Comparison of ENCODE assay signal across 8 cellular contexts in the genomic region with DNA sequence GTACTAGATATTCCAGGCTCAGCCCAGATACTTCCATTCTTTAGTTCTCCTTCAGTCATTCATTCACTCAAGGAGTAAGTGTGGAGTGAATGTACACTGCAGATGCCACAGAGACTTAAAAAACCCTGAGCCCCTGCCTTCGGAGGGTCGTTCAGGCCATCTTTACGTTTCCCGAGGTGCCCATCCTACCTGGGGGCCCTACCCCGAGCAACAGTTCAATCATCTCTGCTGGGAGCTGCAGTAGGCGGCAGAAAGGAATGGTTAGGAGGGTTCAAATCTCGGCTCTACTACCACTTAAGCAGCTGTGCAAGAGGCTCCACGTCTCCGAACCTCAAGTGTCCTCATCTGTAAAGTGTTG. TPM values are rescaled to one million over a fixed set of nuclear protein-coding genes. Genes with fewer than 3 reads are reported as not detected.
DNase-seq lines count a peak whose midpoint lies in the region; ATAC-seq and TF ChIP-seq lines count a peak whose summit lies in the region.

No MANE protein-coding gene starts in this region.

- H3K4me1 ChIP-seq in mesodermal cell (ENCODE audit: control insufficient read depth, insufficient read depth, low read length, poor library complexity, severe bottlenecking) = no peaks in the 10 kb centered on the region

- no peak for DNase-seq in stimulated activated naive CD8-positive, alpha-beta T cell treated with anti-CD3 and anti-CD28 coated beads, Interleukin-15, Interleukin-2, amounts not matched to agents 100 U/mL and 50 U/mL, for 24 hours
- DNase-seq in MCF 10A (ENCODE audit: unreplicated experiment) (no peak), cerebellum (ENCODE audit: low spot score) (no peak)

- H3K36me3 Mint-ChIP-seq in stimulated activated naive CD8-positive, alpha-beta T cell treated with anti-CD3 and anti-CD28 coated beads, Interleukin-15, Interleukin-2, amounts not matched to agents 100 ng/mL and 50 ng/mL, for 24 hours (ENCODE audit: low read depth) = peaks cover 8% of the 10 kb centered on the region
- H3K36me3 Mint-ChIP-seq in MCF 10A (ENCODE audit: insufficient read depth, unreplicated experiment) = peaks cover 33% of the 10 kb centered on the region

- peaks cover 25% of the 10 kb centered on the region for H3K4me1 Mint-ChIP-seq in stimulated activated naive CD8-positive, alpha-beta T cell treated with anti-CD3 and anti-CD28 coated beads, Interleukin-15, Interleukin-2, amounts not matched to agents 100 ng/mL and 50 ng/mL, for 24 hours (ENCODE audit: low read depth)
- H3K4me1 Mint-ChIP-seq in MCF 10A (ENCODE audit: insufficient read depth, unreplicated experiment) = peaks cover 6% of the 10 kb centered on the region

- H3K4me3 ChIP-seq in mesodermal cell (ENCODE audit: extremely low read depth, insufficient read depth, low read length, poor library complexity, severe bottlenecking) = peak overlapping the region; percentile 81

- intact Hi-C loops in MCF 10A (cut with micrococcal nuclease) = no loop called here

- no peaks in the 10 kb centered on the region for H3K9me3 Mint-ChIP-seq in stimulated activated naive CD8-positive, alpha-beta T cell treated with anti-CD3 and anti-CD28 coated beads, Interleukin-15, Interleukin-2, amounts not matched to agents 100 ng/mL and 50 ng/mL, for 24 hours
- H3K9me3 Mint-ChIP-seq in MCF 10A (ENCODE audit: unreplicated experiment) = no peaks in the 10 kb centered on the region

- BruUV-seq in MCF 10A (replicated peaks; lab: Mats Ljungman, UMichigan) = no TSS peak

- CTCF ChIA-PET in MCF 10A (lab: Yijun Ruan, JAX) = interaction anchor here (0.7 to 1.3 kb wide), 5 partner anchors 11 to 472 kb away, joined by 3 to 4 read pairs (median 3); no protein-coding TSS in a partner anchor

- 0 to 1% methylated on average over 7 of the region's 9 CpGs for WGBS in mesodermal cell (ENCODE audit: insufficient coverage in 2 of 2), 2 experiments

- no peaks in the 10 kb centered on the region for H3K27me3 Mint-ChIP-seq in stimulated activated naive CD8-positive, alpha-beta T cell treated with anti-CD3 and anti-CD28 coated beads, Interleukin-15, Interleukin-2, amounts not matched to agents 100 ng/mL and 50 ng/mL, for 24 hours
- peaks cover 14% of the 10 kb centered on the region for H3K27me3 Mint-ChIP-seq in MCF 10A (ENCODE audit: insufficient read depth, unreplicated experiment)

- no peaks in the 10 kb centered on the region for H3K9me3 ChIP-seq in mesodermal cell (ENCODE audit: control insufficient read depth, low read length)

- peak overlapping the region; percentile 93 for H3K4me3 Mint-ChIP-seq in stimulated activated naive CD8-positive, alpha-beta T cell treated with anti-CD3 and anti-CD28 coated beads, Interleukin-15, Interleukin-2, amounts not matched to agents 100 ng/mL and 50 ng/mL, for 24 hours
- peak overlapping the region; percentile 82 for H3K4me3 Mint-ChIP-seq in MCF 10A (ENCODE audit: unreplicated experiment)

- POLR2A ChIA-PET in MCF 10A (lab: Yijun Ruan, JAX) = interaction anchor here (0.5 to 1.6 kb wide), 15 partner anchors 8 to 528 kb away, joined by 3 to 7 read pairs (median 3); a partner anchor contains a TSS

- no peak for TF ChIP-seq CTCF in MCF 10A (IDR thresholded peaks at IDR 0.05; ENCODE audit: unreplicated experiment)

- no peak for ATAC-seq in stimulated activated naive CD8-positive, alpha-beta T cell treated with anti-CD3 and anti-CD28 coated beads, Interleukin-15, Interleukin-2, amounts not matched to agents 100 U/mL and 50 U/mL, for 24 hours
- ATAC-seq in GM21390 (IDR thresholded peaks at IDR 0.05; ENCODE audit: unreplicated experiment) = no peak
- no peak for ATAC-seq in HG02642 (IDR thresholded peaks at IDR 0.05; ENCODE audit: poor library complexity, unreplicated experiment)
- ATAC-seq in GM19397 (IDR thresholded peaks at IDR 0.05; ENCODE audit: unreplicated experiment) = no peak

- H3K27ac ChIP-seq in mesodermal cell (ENCODE audit: low read depth, low read length, severe bottlenecking) = peak overlapping the region; percentile 89

- H3K36me3 ChIP-seq in mesodermal cell (ENCODE audit: control insufficient read depth, insufficient read depth, low read length) = peaks cover 38% of the 10 kb centered on the region

- peak overlapping the region; percentile 92 for H3K27ac Mint-ChIP-seq in stimulated activated naive CD8-positive, alpha-beta T cell treated with anti-CD3 and anti-CD28 coated beads, Interleukin-15, Interleukin-2, amounts not matched to agents 100 ng/mL and 50 ng/mL, for 24 hours
- H3K27ac Mint-ChIP-seq in MCF 10A (ENCODE audit: low read depth, unreplicated experiment) = peak overlapping the region; percentile 95

RNA-seq across cellular contexts. Expression of a gene that starts 0.6 kb away (rescaled TPM):
- 141 and 156 TPM in 2 replicates for total RNA-seq in MCF 10A (2022)
- 261 TPM for polyA plus RNA-seq in mesodermal cell (2013, experiment 1 of 2)
- 225 TPM for polyA plus RNA-seq in mesodermal cell (2013, experiment 2 of 2)
- 61.3 TPM for total RNA-seq in cerebellum

RNA-seq across cellular contexts. Expression of a gene that starts 27.6 kb away (rescaled TPM):
- total RNA-seq in MCF 10A (2022) (not detected in 2 replicates), cerebellum (0.64 TPM)
- polyA plus RNA-seq in mesodermal cell (2013, experiment 1 of 2) = not detected
- not detected for polyA plus RNA-seq in mesodermal cell (2013, experiment 2 of 2)
